21 cellular contexts compared by ENCODE assay signal in the genomic region with DNA sequence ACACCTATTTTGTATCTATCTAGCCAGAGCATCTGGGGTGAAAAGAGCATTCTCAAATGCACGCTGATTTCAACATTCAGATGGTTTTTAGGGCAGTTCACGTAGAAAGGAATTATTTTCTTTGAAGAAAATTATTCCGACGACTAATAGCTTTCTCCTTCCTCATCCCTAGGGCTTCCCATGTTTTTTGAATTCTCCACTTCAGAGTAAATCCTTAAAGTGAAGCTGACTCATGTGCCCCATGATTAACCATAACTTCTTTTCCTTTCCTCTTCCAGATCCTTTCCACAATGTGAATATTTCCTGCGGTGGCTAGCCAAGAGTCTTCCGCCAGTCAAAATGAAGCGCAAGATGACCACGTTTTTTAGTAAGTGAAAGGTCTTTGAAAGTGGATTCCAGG.
"Had no signal": no experiment of that assay in that cellular context is flagged by ENCODE, and none has a peak within 500 bp of the region (broad histone marks: within the 10 kb centered on the region; RNA-seq: fewer than 3 reads in every experiment).

No MANE protein-coding gene starts in this region.

- H3K4me3 ChIP-seq: gastrocnemius medialis, lung, mucosa of descending colon, neural progenitor cell, prostate gland, right atrium auricular region, suprapubic skin, transverse colon, upper lobe of right lung, uterus had no signal

- H3K4me2 ChIP-seq: neural progenitor cell had no signal

- H3K9me3 ChIP-seq: gastrocnemius medialis, mucosa of descending colon, prostate gland, suprapubic skin, transverse colon, upper lobe of right lung, uterus had no signal

- H3K27ac ChIP-seq: gastrocnemius medialis, neural progenitor cell, prostate gland, right atrium auricular region, suprapubic skin, transverse colon, upper lobe of right lung, uterus had no signal

- H3K27me3 ChIP-seq: gastrocnemius medialis, neural progenitor cell, right atrium auricular region, suprapubic skin, transverse colon, upper lobe of right lung, uterus had no signal

- H3K9ac ChIP-seq: neural progenitor cell had no signal

- DNase-seq: cortex of kidney; effector memory CD8-positive, alpha-beta T cell; erythroblast; foreskin fibroblast; gastrocnemius medialis; head of caudate nucleus; mesenchymal stem cell; mucosa of descending colon; naive B cell; small intestine; stimulated activated CD4-positive, alpha-beta T cell treated with anti-CD3 and anti-CD28 coated beads, Interleukin-15, amount 100 ng/mL, for 24 hours; stimulated activated CD4-positive, alpha-beta T cell treated with anti-CD3 and anti-CD28 coated beads, Interleukin-2, amount 100 ng/mL, for 48 hours; stimulated activated naive B cell treated with anti-CD40 and anti-IgM and Interleukin-4, amounts not matched to agents 10 μg/mL and 1 μg/mL and 100 μg/mL, for 72 hours; transverse colon; upper lobe of right lung; uterus had no signal

- H2AFZ ChIP-seq: neural progenitor cell had no signal

- H3K36me3 ChIP-seq: gastrocnemius medialis, neural progenitor cell, prostate gland, right atrium auricular region, suprapubic skin, transverse colon, upper lobe of right lung, uterus had no signal

- H3K4me1 ChIP-seq: gastrocnemius medialis, neural progenitor cell, prostate gland, right atrium auricular region, suprapubic skin, transverse colon, upper lobe of right lung, uterus had no signal
